In genomic region chr2:226635221-226635620, GRCh38 we compare ENCODE assay signal across 5 cellular contexts.
"Had no signal": no experiment of that assay in that cellular context is flagged by ENCODE, and none has a peak within 500 bp of the region (broad histone marks: within the 10 kb centered on the region; RNA-seq: fewer than 3 reads in every experiment).

No MANE protein-coding gene starts in this region.

- H3K4me3 ChIP-seq: GM23338 had no signal

- H2AFZ ChIP-seq: GM23338 had no signal

- DNase-seq: H9, HCEC 1CT had no signal

- ATAC-seq: GM23338, HepG2 had no signal

- H3K27ac ChIP-seq: HL-60 had no signal

- H3K4me2 ChIP-seq: GM23338 had no signal
